In genomic region chr22:47205081-47205491, GRCh38 we compare ENCODE assay signal across 22 cellular contexts.
A peak's percentile ranks its signal among the peaks of the same experiment; 100 is the strongest.
DNase-seq lines count a peak whose midpoint lies in the region; ATAC-seq, FAIRE-seq and TF ChIP-seq lines count a peak whose summit lies in the region.
"Had no signal": no experiment of that assay in that cellular context is flagged by ENCODE, and none has a peak within 500 bp of the region (broad histone marks: within the 10 kb centered on the region; RNA-seq: fewer than 3 reads in every experiment).

No MANE protein-coding gene starts in this region.

- H3K4me1 ChIP-seq in colonic mucosa: no peaks in the 10 kb centered on the region
- H3K4me1 ChIP-seq in kidney (ENCODE audit: control insufficient read depth in 1 of 2, insufficient read depth in 1 of 2, low read depth in 1 of 2, low read length in 2 of 2): no peaks in the 10 kb centered on the region
- H3K4me1 ChIP-seq in spleen: peaks cover 0 to 10% (median 5%) of the 10 kb centered on the region in 6 donors
- no peaks in the 10 kb centered on the region for H3K4me1 ChIP-seq in thyroid gland

- H3K27me3 ChIP-seq in colonic mucosa (no peaks in the 10 kb centered on the region), spleen (replicated peaks in 1 of 7) (peaks cover 0 to 5% (median 0%) of the 10 kb centered on the region in 7 donors), thyroid gland (no peaks in the 10 kb centered on the region)

- H3K4me3 Mint-ChIP-seq in activated naive CD4-positive, alpha-beta T cell treated with anti-CD3 and anti-CD28 coated beads for 36 hours: no peak overlapping the region
- H3K4me3 Mint-ChIP-seq: CD8-positive, alpha-beta memory T cell; H9 had no signal

- no peaks in the 10 kb centered on the region for H3K36me3 Mint-ChIP-seq in activated naive CD4-positive, alpha-beta T cell treated with anti-CD3 and anti-CD28 coated beads for 36 hours (ENCODE audit: low read depth)
- H3K36me3 Mint-ChIP-seq: CD8-positive, alpha-beta memory T cell had no signal

- TF ChIP-seq CTCF in colonic mucosa (IDR thresholded peaks at IDR 0.05): no peak
- TF ChIP-seq CTCF in kidney (IDR thresholded peaks at IDR 0.05; ENCODE audit: borderline replicate concordance, extremely low read depth, insufficient read depth): no peak
- no peak for TF ChIP-seq CTCF in spleen (IDR thresholded peaks at IDR 0.05 in 8 of 11, conservative IDR thresholded peaks at IDR 0.05 in 3 of 11)
- TF ChIP-seq CTCF in thyroid gland (IDR thresholded peaks at IDR 0.05): no peak

- H3K9me3 Mint-ChIP-seq in activated naive CD4-positive, alpha-beta T cell treated with anti-CD3 and anti-CD28 coated beads for 36 hours: no peaks in the 10 kb centered on the region
- H3K9me3 Mint-ChIP-seq: CD8-positive, alpha-beta memory T cell had no signal

- H3K27ac ChIP-seq in colonic mucosa (no peak overlapping the region), kidney (ENCODE audit: low read depth in 2 of 2, low read length in 2 of 2) (no peak overlapping the region), spleen (no peak overlapping the region), thyroid gland (no peak overlapping the region)
- H3K27ac ChIP-seq: HL-60, PC-9, RWPE1 had no signal

- TF ChIP-seq POLR2A in spleen (IDR thresholded peaks at IDR 0.05) (no peak), thyroid gland (IDR thresholded peaks at IDR 0.05) (no peak)

- H3K9me3 ChIP-seq in colonic mucosa (no peaks in the 10 kb centered on the region), kidney (ENCODE audit: control insufficient read depth in 1 of 2, low read length in 2 of 2) (no peaks in the 10 kb centered on the region), spleen (no peaks in the 10 kb centered on the region), thyroid gland (no peaks in the 10 kb centered on the region)

- no peak for ATAC-seq in GM21526 (IDR thresholded peaks at IDR 0.05; ENCODE audit: low FRiP score, unreplicated experiment)
- ATAC-seq: GM12878 had no signal

- DNase-seq in activated naive CD4-positive, alpha-beta T cell treated with anti-CD3 and anti-CD28 coated beads, Interleukin-2, amount 50 U/mL, for 16 hours: peak; percentile 7
- no peak for DNase-seq in activated naive CD4-positive, alpha-beta T cell treated with anti-CD3 and anti-CD28 coated beads for 36 hours
- DNase-seq in colonic mucosa (peak; percentile 13), kidney (peak; percentile 69), spleen (peak; percentile 51), NCI-H748 treated with DMSO at 0.1 percent for 48 hours (lab: John Stamatoyannopoulos, UW) (no peak), thyroid gland (no peak)
- DNase-seq: C1 segment of cervical spinal cord, DMS53, EL, H9, IMR-90, NCI-H1417 treated with DMSO at 0.1 percent for 48 hours, NCI-H187 treated with DMSO at 0.1 percent for 48 hours, NCI-H345, NCI-H524 treated with DMSO at 0.1 percent for 48 hours, PC-9 had no signal

- intact Hi-C loops in activated naive CD4-positive, alpha-beta T cell treated with anti-CD3 and anti-CD28 coated beads for 36 hours (cut with micrococcal nuclease): no loop called here
- intact Hi-C loops in colonic mucosa (cut with DNase I) (no loop called here), kidney (cut with DNase I) (no loop called here), spleen (cut with DNase I; ENCODE audit: low total_unique reads) (no loop called here), thyroid gland (cut with DNase I) (no loop called here)

- WGBS in spleen, 5 donors: 83 to 93% (median 87%) methylated on average over 13 of the region's 13 CpGs
- 88 to 91% methylated on average over 13 of the region's 13 CpGs for WGBS in thyroid gland, 2 donors

- H3K4me1 Mint-ChIP-seq in activated naive CD4-positive, alpha-beta T cell treated with anti-CD3 and anti-CD28 coated beads for 36 hours (ENCODE audit: low read depth): no peaks in the 10 kb centered on the region
- H3K4me1 Mint-ChIP-seq: CD8-positive, alpha-beta memory T cell; H9 had no signal

- H3K27ac Mint-ChIP-seq in activated naive CD4-positive, alpha-beta T cell treated with anti-CD3 and anti-CD28 coated beads for 36 hours: no peak overlapping the region
- H3K27ac Mint-ChIP-seq: H9 had no signal

- H3K27me3 Mint-ChIP-seq in activated naive CD4-positive, alpha-beta T cell treated with anti-CD3 and anti-CD28 coated beads for 36 hours (ENCODE audit: low read depth): no peaks in the 10 kb centered on the region

- H3K4me3 ChIP-seq in colonic mucosa: no peak overlapping the region
- no peak overlapping the region for H3K4me3 ChIP-seq in kidney (ENCODE audit: low read length in 2 of 2)
- no peak overlapping the region for H3K4me3 ChIP-seq in spleen
- H3K4me3 ChIP-seq in thyroid gland (replicated peaks in 1 of 3): no peak overlapping the region
- H3K4me3 ChIP-seq: GM12878, PC-9 had no signal

- CTCF ChIA-PET in activated naive CD4-positive, alpha-beta T cell treated with anti-CD3 and anti-CD28 coated beads for 36 hours (lab: Charles Lee): no interaction called here

- H3K9ac ChIP-seq in colonic mucosa (ENCODE audit: low read depth in 2 of 2, low read length in 2 of 2): no peak overlapping the region
- H3K9ac ChIP-seq in kidney (ENCODE audit: low read length in 2 of 2): no peak overlapping the region

- H3K36me3 ChIP-seq in colonic mucosa (no peaks in the 10 kb centered on the region), kidney (ENCODE audit: control insufficient read depth in 1 of 2, insufficient read depth in 2 of 2, low read length in 2 of 2) (no peaks in the 10 kb centered on the region), spleen (no peaks in the 10 kb centered on the region), thyroid gland (no peaks in the 10 kb centered on the region)

- FAIRE-seq in kidney (lab: Jason Lieb, UNC): no peak
- FAIRE-seq: GM12878 had no signal

Comparison
In these comparisons a context has a peak if more than half of its experiments do, and no peak if none do; other contexts are left out.
1. DNase-seq: peak in activated naive CD4-positive, alpha-beta T cell treated with anti-CD3 and anti-CD28 coated beads, Interleukin-2, amount 50 U/mL, for 16 hours (single experiment), colonic mucosa (single experiment), kidney (single experiment) and spleen (single experiment); none in activated naive CD4-positive, alpha-beta T cell treated with anti-CD3 and anti-CD28 coated beads for 36 hours (single experiment), NCI-H748 treated with DMSO at 0.1 percent for 48 hours (single experiment) and thyroid gland (0 of 2).